In genomic region chr14:56338674-56339073, GRCh38 we compare ENCODE assay signal across 21 cellular contexts.
"Had no signal": no experiment of that assay in that cellular context is flagged by ENCODE, and none has a peak within 500 bp of the region (broad histone marks: within the 10 kb centered on the region; RNA-seq: fewer than 3 reads in every experiment).

No MANE protein-coding gene starts in this region.

- H3K27ac ChIP-seq: foreskin keratinocyte, left ventricle myocardium inferior, neural progenitor cell, vagina had no signal

- H3K9me3 Mint-ChIP-seq: activated CD4-positive, alpha-beta T cell treated with anti-CD3 and anti-CD28 coated beads, Interleukin-2, amount 10 ng/mL, durations not matched to agents 24 days and 14 days; activated naive CD8-positive, alpha-beta T cell treated with anti-CD3 and anti-CD28 coated beads, Interleukin-2, amount 10 ng/mL, durations not matched to agents 7 days and 5 days; activated T-cell treated with anti-CD3 and anti-CD28 coated beads, Interleukin-2, amount 50 U/mL, for 24 hours; activated T-helper 2 cell treated with anti-CD3 and anti-CD28 coated beads, Interferon-gamma antibody, Interleukin-2, Interleukin-4, amounts not matched to agents 10 μg/mL and 5 μg/mL and 100 μg/mL, durations not matched to agents 14 hours and 24 hours and 36 hours; effector memory CD8-positive, alpha-beta T cell; naive thymus-derived CD4-positive, alpha-beta T cell; neural progenitor cell had no signal

- H3K27me3 Mint-ChIP-seq: activated CD4-positive, alpha-beta T cell treated with anti-CD3 and anti-CD28 coated beads, Interleukin-2, amount 10 ng/mL, durations not matched to agents 24 days and 14 days; activated T-cell treated with anti-CD3 and anti-CD28 coated beads, Interleukin-2, amount 50 U/mL, for 24 hours; effector memory CD8-positive, alpha-beta T cell; naive thymus-derived CD4-positive, alpha-beta T cell; progenitor cell of endocrine pancreas had no signal

- H3K4me1 ChIP-seq: neural progenitor cell had no signal

- H3K4me3 Mint-ChIP-seq: activated CD4-positive, alpha-beta T cell treated with anti-CD3 and anti-CD28 coated beads, Interleukin-2, amount 10 ng/mL, durations not matched to agents 24 days and 14 days; activated CD8-positive, alpha-beta T cell treated with anti-CD3 and anti-CD28 coated beads, Interleukin-2, amount 10 ng/mL, durations not matched to agents 7 days and 5 days; activated naive CD8-positive, alpha-beta T cell treated with anti-CD3 and anti-CD28 coated beads, Interleukin-2, amount 10 ng/mL, durations not matched to agents 7 days and 5 days; activated T-cell treated with anti-CD3 and anti-CD28 coated beads, Interleukin-2, amount 50 U/mL, for 24 hours; effector memory CD8-positive, alpha-beta T cell; naive thymus-derived CD4-positive, alpha-beta T cell; neural progenitor cell had no signal

- H3K9me3 ChIP-seq: left ventricle myocardium inferior, vagina had no signal

- H3K4me2 ChIP-seq: neural progenitor cell had no signal

- H3K9ac ChIP-seq: neural progenitor cell had no signal

- H2AFZ ChIP-seq: neural progenitor cell had no signal

- DNase-seq: activated CD4-positive, alpha-beta T cell treated with anti-CD3 and anti-CD28 coated beads, Interleukin-2, amount 10 ng/mL, durations not matched to agents 24 days and 14 days; activated CD8-positive, alpha-beta T cell treated with anti-CD3 and anti-CD28 coated beads, Interleukin-2, amount 10 ng/mL, durations not matched to agents 7 days and 5 days; activated naive CD4-positive, alpha-beta T cell treated with Interleukin-2 at 50 U/mL for 16 hours; activated naive CD8-positive, alpha-beta T cell treated with anti-CD3 and anti-CD28 coated beads, Interleukin-2, amount 10 ng/mL, durations not matched to agents 7 days and 5 days; activated T-cell treated with anti-CD3 and anti-CD28 coated beads, Interleukin-2, amount 50 U/mL, for 24 hours; amygdala; effector memory CD8-positive, alpha-beta T cell; foreskin keratinocyte; left ventricle myocardium inferior; naive thymus-derived CD4-positive, alpha-beta T cell; stimulated activated CD4-positive, alpha-beta T cell treated with anti-CD3 and anti-CD28 coated beads, Interleukin-12 subunit alpha, Interleukin-12 subunit beta, amount 100 ng/mL, for 4 hours; stimulated activated CD4-positive, alpha-beta T cell treated with anti-CD3 and anti-CD28 coated beads, Interleukin-1b, Interleukin-23, amount 100 ng/mL, for 48 hours; stimulated activated CD8-positive, alpha-beta memory T cell treated with anti-CD3 and anti-CD28 coated beads, Interleukin-4, amount 100 ng/mL, for 48 hours; stimulated activated naive CD8-positive, alpha-beta T cell treated with anti-CD3 and anti-CD28 coated beads, Interleukin-15, Interleukin-2, amounts not matched to agents 100 U/mL and 50 U/mL, for 24 hours; substantia nigra; T-helper 9 cell; trophoblast cell had no signal

- H3K27me3 ChIP-seq: foreskin keratinocyte, neural progenitor cell, vagina had no signal

- H3K4me3 ChIP-seq: left ventricle myocardium inferior, neural progenitor cell, vagina had no signal

- H3K27ac Mint-ChIP-seq: activated CD4-positive, alpha-beta T cell treated with anti-CD3 and anti-CD28 coated beads, Interleukin-2, amount 10 ng/mL, durations not matched to agents 24 days and 14 days; activated CD8-positive, alpha-beta T cell treated with anti-CD3 and anti-CD28 coated beads, Interleukin-2, amount 10 ng/mL, durations not matched to agents 7 days and 5 days; activated naive CD8-positive, alpha-beta T cell treated with anti-CD3 and anti-CD28 coated beads, Interleukin-2, amount 10 ng/mL, durations not matched to agents 7 days and 5 days; activated T-cell treated with anti-CD3 and anti-CD28 coated beads, Interleukin-2, amount 50 U/mL, for 24 hours; activated T-helper 2 cell treated with anti-CD3 and anti-CD28 coated beads, Interferon-gamma antibody, Interleukin-2, Interleukin-4, amounts not matched to agents 10 μg/mL and 5 μg/mL and 100 μg/mL, durations not matched to agents 14 hours and 24 hours and 36 hours; effector memory CD8-positive, alpha-beta T cell; naive thymus-derived CD4-positive, alpha-beta T cell; neural progenitor cell had no signal

- H3K36me3 Mint-ChIP-seq: activated naive CD8-positive, alpha-beta T cell treated with anti-CD3 and anti-CD28 coated beads, Interleukin-2, amount 10 ng/mL, durations not matched to agents 7 days and 5 days; naive thymus-derived CD4-positive, alpha-beta T cell; neural progenitor cell had no signal

- H3K36me3 ChIP-seq: left ventricle myocardium inferior, neural progenitor cell, vagina had no signal
